In genomic region chr21:29490016-29490415, GRCh38 we compare ENCODE assay signal across 27 cellular contexts.
"Had no signal": no experiment of that assay in that cellular context is flagged by ENCODE, and none has a peak within 500 bp of the region (broad histone marks: within the 10 kb centered on the region; RNA-seq: fewer than 3 reads in every experiment).

No MANE protein-coding gene starts in this region.

- DNase-seq: activated CD4-positive, alpha-beta T cell treated with anti-CD3 and anti-CD28 coated beads for 1 hour; activated CD4-positive, alpha-beta T cell treated with anti-CD3 and anti-CD28 coated beads, Interleukin-2, amount 50 U/mL, for 1 hour; activated CD8-positive, alpha-beta T cell treated with anti-CD3 and anti-CD28 coated beads for 36 hours; activated naive CD8-positive, alpha-beta T cell treated with anti-CD3 and anti-CD28 coated beads, Interleukin-2, amount 50 U/mL, for 24 hours; activated T-cell treated with anti-CD3 and anti-CD28 coated beads, Interleukin-2, amount 50 U/mL, for 48 hours; anterior cingulate cortex; dermis blood vessel endothelial cell; effector CD4-positive, alpha-beta T cell; heart left ventricle; hypothalamus; kidney glomerular epithelial cell; left lung; lower lobe of right lung; mesendoderm; natural killer cell; stimulated activated CD4-positive, alpha-beta T cell treated with anti-CD3 and anti-CD28 coated beads, Interleukin-15, amount 100 ng/mL, for 24 hours; stimulated activated CD4-positive, alpha-beta T cell treated with anti-CD3 and anti-CD28 coated beads, Interleukin-2, amount 100 ng/mL, for 24 hours; stimulated activated naive B cell treated with anti-CD40 and anti-IgM and Interleukin-4, amounts not matched to agents 10 μg/mL and 1 μg/mL and 100 μg/mL, for 72 hours; stomach; T-helper 2 cell; thyroid gland; upper lobe of right lung had no signal

- ATAC-seq: activated CD8-positive, alpha-beta T cell treated with anti-CD3 and anti-CD28 coated beads for 36 hours; activated naive CD8-positive, alpha-beta T cell treated with anti-CD3 and anti-CD28 coated beads, Interleukin-2, amount 50 U/mL, for 24 hours; heart left ventricle; left lung; lower lobe of right lung; natural killer cell; stimulated activated naive B cell treated with anti-CD40 and anti-IgM and Interleukin-4, amounts not matched to agents 10 μg/mL and 1 μg/mL and 100 μg/mL, for 72 hours; upper lobe of right lung; WTC11 had no signal

- H3K4me3 ChIP-seq: breast epithelium, esophagus muscularis mucosa, heart left ventricle, left lung, lower lobe of right lung, neural progenitor cell, right atrium auricular region, stomach, thyroid gland, upper lobe of right lung had no signal
